In genomic region chr19:8367327-8368001, GRCh38 we compare ENCODE assay signal across 8 cellular contexts. TPM values are rescaled to one million over a fixed set of nuclear protein-coding genes. Genes with fewer than 3 reads are reported as not detected.
DNase-seq lines count a peak whose midpoint lies in the region; ATAC-seq and TF ChIP-seq lines count a peak whose summit lies in the region.

No MANE protein-coding gene starts in this region.

- H3K9me3 ChIP-seq in left lung (no peaks in the 10 kb centered on the region), thoracic aorta (no peaks in the 10 kb centered on the region)

- DNase-seq in Daoy (ENCODE audit: low read depth): peak; percentile 99
- peak; percentile 55 for DNase-seq in NCI-H2227 treated with DMSO at 0.1 percent for 48 hours (lab: John Stamatoyannopoulos, UW)
- peak; percentile 93 for DNase-seq in dedifferentiated amniotic fluid mesenchymal stem cell (ENCODE audit: extremely low spot score)
- DNase-seq in left lung: peak; percentile 84
- DNase-seq in thoracic aorta (ENCODE audit: low spot score): peak; percentile 71
- DNase-seq in activated CD8-positive, alpha-beta memory T cell treated with anti-CD3 and anti-CD28 coated beads, Interleukin-2, amount 50 U/mL, for 4 hours: no peak

- intact Hi-C loops in left lung (cut with DNase I): no loop called here

- peaks cover 24 to 55% of the 10 kb centered on the region in 2 donors for H3K4me1 ChIP-seq in left lung
- H3K4me1 ChIP-seq in thoracic aorta (ENCODE audit: control insufficient read depth in 1 of 2, low read depth in 2 of 2): peaks cover 19 to 40% of the 10 kb centered on the region in 2 donors

- peak overlapping the region in 1 of 2 donors; percentile 41 for H3K27ac ChIP-seq in left lung
- peak overlapping the region in 1 of 2 donors; percentile 35 for H3K27ac ChIP-seq in thoracic aorta

- TF ChIP-seq CTCF in left lung (IDR thresholded peaks at IDR 0.05) (no peak), thoracic aorta (IDR thresholded peaks at IDR 0.05) (no peak)

- H3K36me3 ChIP-seq in left lung: peaks cover 0 to 5% of the 10 kb centered on the region in 2 donors
- peaks cover 4% of the 10 kb centered on the region for H3K36me3 ChIP-seq in thoracic aorta

- ATAC-seq in left lung: peak; percentile 59
- ATAC-seq in thoracic aorta (ENCODE audit: insufficient number of reproducible peaks, low FRiP score, low read depth): peak; percentile 37
- no peak for ATAC-seq in HG03565 (IDR thresholded peaks at IDR 0.05; ENCODE audit: unreplicated experiment)
- no peak for ATAC-seq in HG02884 (IDR thresholded peaks at IDR 0.05; ENCODE audit: unreplicated experiment)

- H3K4me3 ChIP-seq in left lung: no peak overlapping the region
- H3K4me3 ChIP-seq in thoracic aorta: peak overlapping the region; percentile 52

- H3K27me3 ChIP-seq in left lung (peaks cover 0 to 54% of the 10 kb centered on the region in 2 donors), thoracic aorta (replicated peaks; ENCODE audit: insufficient read depth) (no peaks in the 10 kb centered on the region)

RNA-seq across cellular contexts. Expression of gene ANGPTL4, which starts 3.5 kb away (rescaled TPM):
- total RNA-seq in Daoy (2014; rRNA removed; shearing (Covaris generic)): 0.86 TPM in 1 of 2 replicates, not detected in the other
- 10 to 100 TPM in 1 of 2 donors, 1 to 10 TPM in 1; 2.5 to 24.8 TPM for total RNA-seq in left lung
- 10 to 100 TPM; 29.9 to 99.1 TPM for total RNA-seq in thoracic aorta

RNA-seq across cellular contexts. Expression of gene RAB11B, which starts 22.7 kb away (rescaled TPM):
- total RNA-seq in Daoy (2014; rRNA removed; shearing (Covaris generic)): 3.5 and 9.0 TPM in 2 replicates
- total RNA-seq in left lung: 100 to 1,000 TPM in 1 of 2 donors, 10 to 100 TPM in 1; 91.6 to 116 TPM
- 10 to 100 TPM; 53.4 to 69.3 TPM for total RNA-seq in thoracic aorta

RNA-seq across cellular contexts. Expression of gene KANK3, which starts 24.4 kb away (rescaled TPM):
- total RNA-seq in Daoy (2014; rRNA removed; shearing (Covaris generic)): 0.40 TPM in 1 of 2 replicates, not detected in the other
- 10 to 100 TPM; 14.4 to 29.0 TPM for total RNA-seq in left lung
- total RNA-seq in thoracic aorta: 10 to 100 TPM; 10.0 to 13.0 TPM

RNA-seq across cellular contexts. Expression of gene MARCHF2, which starts 45.6 kb away (rescaled TPM):
- total RNA-seq in Daoy (2014; rRNA removed; shearing (Covaris generic)): 12.3 and 17.8 TPM in 2 replicates
- total RNA-seq in left lung (10 to 100 TPM; 46.5 to 54.6 TPM), thoracic aorta (100 to 1,000 TPM; 165 to 294 TPM)

RNA-seq across cellular contexts. Expression of gene RPS28, which starts 46.2 kb away (rescaled TPM):
- total RNA-seq in Daoy (2014; rRNA removed; shearing (Covaris generic)): 153 and 281 TPM in 2 replicates
- 1,000 to 10,000 TPM; 1,595 to 1,630 TPM for total RNA-seq in left lung
- 100 to 1,000 TPM; 146 to 179 TPM for total RNA-seq in thoracic aorta

Comparison
In these comparisons a context has a peak if more than half of its experiments do, and no peak if none do; other contexts are left out.
1. ATAC-seq: peak in left lung (single experiment) and thoracic aorta (single experiment); none in HG03565 (single experiment) and HG02884 (single experiment).